8 cellular contexts compared by ENCODE assay signal in genomic region chr6:170290306-170291128, GRCh38. TPM values are rescaled to one million over a fixed set of nuclear protein-coding genes. Genes with fewer than 3 reads are reported as not detected.
DNase-seq lines count a peak whose midpoint lies in the region; ATAC-seq, FAIRE-seq and TF ChIP-seq lines count a peak whose summit lies in the region.

Gene DLL1, minus strand, starts transcription at chr6:170291078. Its CDS starts 939 bp downstream, at chr6:170290139.

- H3K27me3 ChIP-seq in Caco-2 (replicated peaks; ENCODE audit: control insufficient read depth, insufficient read depth, low read length) (peaks cover 7% of the 10 kb centered on the region), HL-60 (ENCODE audit: insufficient read depth, poor library complexity, severe bottlenecking) (peaks cover 87% of the 10 kb centered on the region), breast epithelium (peaks cover 0 to 11% of the 10 kb centered on the region in 2 donors), iPS-20b (ENCODE audit: insufficient read depth, low read length) (peaks cover 97% of the 10 kb centered on the region), gastrocnemius medialis (peaks cover 46 to 65% (median 55%) of the 10 kb centered on the region in 3 donors)

- H3K9me3 ChIP-seq in Caco-2: no peaks in the 10 kb centered on the region
- no peaks in the 10 kb centered on the region for H3K9me3 ChIP-seq in breast epithelium
- H3K9me3 ChIP-seq in iPS-20b (ENCODE audit: insufficient read depth, low read depth, low read length): no peaks in the 10 kb centered on the region; the same call in 1 of the 2 replicates
- no peaks in the 10 kb centered on the region for H3K9me3 ChIP-seq in gastrocnemius medialis

- H3K4me3 Mint-ChIP-seq in Caco-2 (ENCODE audit: unreplicated experiment): peak within 1 kb of the TSS; percentile 90

- CTCF ChIA-PET in Caco-2 (lab: Charles Lee): interaction anchor here (0.6 to 3.4 kb wide), 6 partner anchors 10 to 597 kb away, joined by 3 to 16 read pairs (median 3); no protein-coding TSS in a partner anchor
- CTCF ChIA-PET in RWPE1 (lab: Yijun Ruan, JAX): interaction anchor here (0.6 to 6.3 kb wide), 6 partner anchors 67 to 500 kb away, joined by 3 to 39 read pairs (median 4); no protein-coding TSS in a partner anchor

- peak; percentile 61 to 72 for DNase-seq in Caco-2
- peak in 1 of 2 experiments; percentile 12 for DNase-seq in HL-60 (ENCODE audit: low read depth in 1 of 2, low spot score in 1 of 2)
- no peak for DNase-seq in RWPE1 (ENCODE audit: low spot score)
- peak in 1 of 2 donors; percentile 39 for DNase-seq in breast epithelium (ENCODE audit: low spot score in 2 of 2)
- no peak for DNase-seq in gastrocnemius medialis
- DNase-seq in RCC 7860 (ENCODE audit: low spot score): no peak

- H3K27ac ChIP-seq in HL-60 (replicated peaks): no peak within 1 kb of the TSS
- peak within 1 kb of the TSS; percentile 72 for H3K27ac ChIP-seq in RWPE1
- peak within 1 kb of the TSS; percentile 77 to 92 for H3K27ac ChIP-seq in breast epithelium
- H3K27ac ChIP-seq in iPS-20b (ENCODE audit: low read length): no peak within 1 kb of the TSS
- peak within 1 kb of the TSS; percentile 62 to 75 (median 72) for H3K27ac ChIP-seq in gastrocnemius medialis

- FAIRE-seq in RCC 7860 (lab: Jason Lieb, UNC): no peak

- BruUV-seq in Caco-2 (replicated peaks; lab: Mats Ljungman, UMichigan): no TSS peak

- H3K4me3 ChIP-seq in Caco-2 (ENCODE audit: low read depth, low read length) (peak within 1 kb of the TSS; percentile 62), HL-60 (replicated peaks; ENCODE audit: insufficient read depth, low read length) (peak within 1 kb of the TSS; percentile 37), breast epithelium (peak within 1 kb of the TSS; percentile 77 to 93 (median 78)), iPS-20b (ENCODE audit: low read length) (peak within 1 kb of the TSS; percentile 72), gastrocnemius medialis (peak within 1 kb of the TSS; percentile 66 to 85 (median 76))

- H3K36me3 ChIP-seq in Caco-2 (ENCODE audit: control insufficient read depth, insufficient read depth, low read length): no peaks in the 10 kb centered on the region; the same call in 1 of the 2 replicates
- H3K36me3 ChIP-seq in breast epithelium: no peaks in the 10 kb centered on the region
- H3K36me3 ChIP-seq in iPS-20b (ENCODE audit: insufficient read depth, low read depth, low read length): peaks cover 11% of the 10 kb centered on the region; the same call in 1 of the 2 replicates
- no peaks in the 10 kb centered on the region for H3K36me3 ChIP-seq in gastrocnemius medialis

- intact Hi-C loops in Caco-2 (cut with micrococcal nuclease; ENCODE audit: unreplicated experiment): loop anchor here (5.0 to 10.0 kb wide), 6 partner anchors 136 to 1333 kb away; partner anchors contain the start of genes C6orf120 and WDR27
- intact Hi-C loops in breast epithelium (cut with DNase I; ENCODE audit: low total_unique reads): no loop called here
- intact Hi-C loops in gastrocnemius medialis (cut with DNase I; ENCODE audit: low total_unique reads): loop anchor here (5.0 kb wide), 1 partner anchor 328 kb away; no protein-coding TSS in a partner anchor

- H3K27ac Mint-ChIP-seq in Caco-2 (ENCODE audit: unreplicated experiment): no peak within 1 kb of the TSS

- TF ChIP-seq POLR2A in breast epithelium (IDR thresholded peaks at IDR 0.05) (peak; percentile 33), gastrocnemius medialis (IDR thresholded peaks at IDR 0.05) (peak; percentile 58 to 66)

- POLR2A ChIA-PET in Caco-2 (lab: Charles Lee): interaction anchor here (0.6 to 1.4 kb wide), 6 partner anchors 25 to 489 kb away, joined by 3 to 11 read pairs (median 4); no protein-coding TSS in a partner anchor
- POLR2A ChIA-PET in RWPE1 (lab: Yijun Ruan, JAX; ENCODE audit: low non-redundant PET): interaction anchor here (0.5 to 0.7 kb wide), 3 partner anchors 10 to 483 kb away, joined by 3 to 6 read pairs (median 3); no protein-coding TSS in a partner anchor

- TF ChIP-seq CTCF in Caco-2 (IDR thresholded peaks at IDR 0.05; ENCODE audit: insufficient read depth in 1 of 2, low read depth in 1 of 2, low read length in 1 of 2, severe bottlenecking in 1 of 2, unreplicated experiment in 1 of 2): no peak
- TF ChIP-seq CTCF in HL-60 (IDR thresholded peaks at IDR 0.05; ENCODE audit: insufficient read depth, low read length): no peak
- TF ChIP-seq CTCF in RWPE1 (conservative IDR thresholded peaks at IDR 0.05; ENCODE audit: low read depth): no peak
- no peak for TF ChIP-seq CTCF in breast epithelium (IDR thresholded peaks at IDR 0.05)
- no peak for TF ChIP-seq CTCF in gastrocnemius medialis (IDR thresholded peaks at IDR 0.05 in 4 of 5, conservative IDR thresholded peaks at IDR 0.05 in 1 of 5)

- H3K27me3 Mint-ChIP-seq in Caco-2 (ENCODE audit: insufficient read depth, unreplicated experiment): peaks cover 34% of the 10 kb centered on the region

- H3K36me3 Mint-ChIP-seq in Caco-2 (ENCODE audit: insufficient read depth, unreplicated experiment): peaks cover 16% of the 10 kb centered on the region

- H3K4me1 ChIP-seq in Caco-2: peaks cover 28% of the 10 kb centered on the region
- peaks cover 8 to 10% of the 10 kb centered on the region in 2 donors for H3K4me1 ChIP-seq in breast epithelium
- peaks cover 44% of the 10 kb centered on the region for H3K4me1 ChIP-seq in iPS-20b (ENCODE audit: insufficient read depth, low read length)
- H3K4me1 ChIP-seq in gastrocnemius medialis: peaks cover 20 to 30% of the 10 kb centered on the region in 2 donors

- ATAC-seq in gastrocnemius medialis (peak; percentile 15 to 32), HG02981 (IDR thresholded peaks at IDR 0.05; ENCODE audit: unreplicated experiment) (no peak)

- in situ Hi-C loops in gastrocnemius medialis (cut with MboI; ENCODE audit: low sequenced_read_pairs in 4 of 4): loop anchor here (10.0 to 25.0 kb wide), 3 partner anchors 253 to 456 kb away; no protein-coding TSS in a partner anchor

- peak within 1 kb of the TSS; percentile 41; the same call in 1 of the 2 replicates for H3K9ac ChIP-seq in iPS-20b (ENCODE audit: low read depth, low read length)

- peaks cover 18% of the 10 kb centered on the region for H3K4me1 Mint-ChIP-seq in Caco-2 (ENCODE audit: low read depth, unreplicated experiment)

- H3K9me3 Mint-ChIP-seq in Caco-2 (ENCODE audit: unreplicated experiment): no peaks in the 10 kb centered on the region

RNA-seq across cellular contexts. Expression of gene DLL1, which starts in this region (rescaled TPM):
- 6.6 and 8.1 TPM in 2 replicates for total RNA-seq in Caco-2 (2022)
- 10 to 100 TPM in 2 of 3 donors, 1 to 10 TPM in 1; 3.8 to 26.9 (median 12.3) TPM for total RNA-seq in breast epithelium
- total RNA-seq in gastrocnemius medialis: 1 to 10 TPM; 1.8 to 3.7 (median 3.3) TPM

Comparison
In these comparisons a context has a peak if more than half of its experiments do, and no peak if none do; other contexts are left out.
1. DNase-seq: peak in Caco-2 (2 of 2); none in RWPE1 (single experiment), gastrocnemius medialis (0 of 2) and RCC 7860 (single experiment).
2. H3K27ac ChIP-seq: peak in RWPE1 (single experiment), breast epithelium (2 of 2) and gastrocnemius medialis (4 of 4); none in HL-60 (single experiment) and iPS-20b (single experiment).
3. Peak in every context shown above with its lines, with median percentiles within 50 percentile points of each other: H3K4me3 ChIP-seq.